ENCODE assay signal across 31 cellular contexts in the genomic region with DNA sequence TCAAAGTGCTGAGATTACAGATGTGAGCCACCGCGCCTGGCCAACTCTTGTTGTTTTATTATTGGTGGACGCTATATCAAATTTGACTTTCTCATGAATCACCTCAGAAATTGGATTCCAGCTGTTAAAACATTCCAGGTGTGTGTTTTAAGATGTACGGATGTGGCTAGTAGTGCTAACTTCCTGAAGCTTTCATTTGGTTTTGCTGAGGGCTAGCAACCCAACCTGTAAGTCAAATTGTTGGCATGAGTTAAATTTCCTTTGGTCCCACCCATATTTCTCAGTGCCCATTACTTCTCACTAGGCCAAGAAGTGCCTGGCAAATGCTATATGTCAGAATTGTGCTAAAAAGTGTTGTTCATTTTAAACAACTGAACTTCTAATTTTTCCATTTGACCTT. TPM values are rescaled to one million over a fixed set of nuclear protein-coding genes. Genes with fewer than 3 reads are reported as not detected.
"Had no signal": no experiment of that assay in that cellular context is flagged by ENCODE, and none has a peak within 500 bp of the region (broad histone marks: within the 10 kb centered on the region; RNA-seq: fewer than 3 reads in every experiment).

No MANE protein-coding gene starts in this region.

- ATAC-seq: natural killer cell; pancreas; stimulated activated memory B cell treated with anti-CD40 and anti-IgM and Interleukin-4, amounts not matched to agents 10 μg/mL and 1 μg/mL and 100 μg/mL, for 72 hours; stimulated activated naive CD8-positive, alpha-beta T cell treated with anti-CD3 and anti-CD28 coated beads, Interleukin-15, amount 100 ng/mL, for 72 hours had no signal

- FAIRE-seq: pancreas, small intestine had no signal

- H3K27me3 ChIP-seq: hepatocyte, pancreas, sigmoid colon, spleen, tibial nerve, uterus had no signal

- H3K4me2 ChIP-seq: hepatocyte had no signal

- H3K9me3 ChIP-seq: left ventricle myocardium inferior, pancreas, prostate gland, sigmoid colon, spleen, tibial nerve, uterus had no signal

- H3K4me3 ChIP-seq: hepatocyte, left ventricle myocardium inferior, lung, pancreas, prostate gland, sigmoid colon, spleen, tibial nerve, uterus had no signal

- H3K27ac ChIP-seq: hepatocyte, left ventricle myocardium inferior, pancreas, prostate gland, sigmoid colon, spleen, tibial nerve, uterus had no signal

- H3K79me2 ChIP-seq: hepatocyte had no signal

- H2AFZ ChIP-seq: hepatocyte had no signal

- H3K36me3 ChIP-seq: left ventricle myocardium inferior, pancreas, prostate gland, sigmoid colon, spleen, tibial nerve, uterus had no signal

- H3K4me1 ChIP-seq: prostate gland, uterus had no signal

- DNase-seq: islet precursor cell; left ventricle myocardium inferior; mesendoderm; naive B cell; natural killer cell; nephron progenitor cell; pancreas; posterior cingulate gyrus; retina; right cardiac atrium; sigmoid colon; small intestine; spleen; stimulated activated CD4-positive, alpha-beta T cell treated with anti-CD3 and anti-CD28 coated beads, Interleukin-4, amount 100 ng/mL, for 24 hours; stimulated activated naive CD4-positive, alpha-beta T cell treated with Interleukin-2 at 50 U/mL for 16 hours; stimulated activated naive CD8-positive, alpha-beta T cell treated with anti-CD3 and anti-CD28 coated beads, Interleukin-15, amount 100 ng/mL, for 72 hours; substantia nigra; uterus had no signal

RNA-seq across cellular contexts. Expression of a gene that starts 15.1 kb away (rescaled TPM):
- total RNA-seq: hepatocyte, kidney epithelial cell, left ventricle myocardium inferior, lower leg skin, lung, mesothelial cell of epicardium, mononuclear cell, natural killer cell, osteoblast, pancreas, right cardiac atrium, sigmoid colon, spleen, temporal lobe, tibial nerve, ureter, uterus had no signal
- polyA plus RNA-seq: lung, pancreas, right cardiac atrium, sigmoid colon, small intestine, spleen, thymus had no signal
